Comparison of ENCODE assay signal across 1 cellular context in the genomic region with DNA sequence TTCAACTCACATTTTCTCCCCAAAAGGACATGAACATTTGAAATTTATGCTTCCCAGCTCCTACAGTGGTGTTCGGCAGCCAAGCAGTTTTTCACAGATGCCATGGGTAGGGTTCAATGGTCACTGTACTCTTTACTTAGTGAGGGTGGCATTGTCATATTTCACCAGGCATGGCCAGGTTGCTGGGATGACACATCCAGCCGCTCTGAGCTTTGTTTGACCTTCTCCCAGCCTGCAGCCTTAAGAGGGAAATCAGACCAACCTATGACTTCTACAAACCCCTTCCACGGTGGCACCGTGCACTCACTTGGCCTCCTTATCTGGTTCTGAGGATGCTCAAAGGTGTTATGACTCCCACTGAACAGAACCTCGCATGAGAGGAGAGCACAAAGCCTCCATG.
A peak's percentile ranks its signal among the peaks of the same experiment; 100 is the strongest.
TF ChIP-seq lines count a peak whose summit lies in the region.

No MANE protein-coding gene starts in this region.

TF ChIP-seq in HepG2, 621 proteins besides CTCF, POLR2A, EP300 and RAD21 (continued from another document):
- TF ChIP-seq, protein P1, sequence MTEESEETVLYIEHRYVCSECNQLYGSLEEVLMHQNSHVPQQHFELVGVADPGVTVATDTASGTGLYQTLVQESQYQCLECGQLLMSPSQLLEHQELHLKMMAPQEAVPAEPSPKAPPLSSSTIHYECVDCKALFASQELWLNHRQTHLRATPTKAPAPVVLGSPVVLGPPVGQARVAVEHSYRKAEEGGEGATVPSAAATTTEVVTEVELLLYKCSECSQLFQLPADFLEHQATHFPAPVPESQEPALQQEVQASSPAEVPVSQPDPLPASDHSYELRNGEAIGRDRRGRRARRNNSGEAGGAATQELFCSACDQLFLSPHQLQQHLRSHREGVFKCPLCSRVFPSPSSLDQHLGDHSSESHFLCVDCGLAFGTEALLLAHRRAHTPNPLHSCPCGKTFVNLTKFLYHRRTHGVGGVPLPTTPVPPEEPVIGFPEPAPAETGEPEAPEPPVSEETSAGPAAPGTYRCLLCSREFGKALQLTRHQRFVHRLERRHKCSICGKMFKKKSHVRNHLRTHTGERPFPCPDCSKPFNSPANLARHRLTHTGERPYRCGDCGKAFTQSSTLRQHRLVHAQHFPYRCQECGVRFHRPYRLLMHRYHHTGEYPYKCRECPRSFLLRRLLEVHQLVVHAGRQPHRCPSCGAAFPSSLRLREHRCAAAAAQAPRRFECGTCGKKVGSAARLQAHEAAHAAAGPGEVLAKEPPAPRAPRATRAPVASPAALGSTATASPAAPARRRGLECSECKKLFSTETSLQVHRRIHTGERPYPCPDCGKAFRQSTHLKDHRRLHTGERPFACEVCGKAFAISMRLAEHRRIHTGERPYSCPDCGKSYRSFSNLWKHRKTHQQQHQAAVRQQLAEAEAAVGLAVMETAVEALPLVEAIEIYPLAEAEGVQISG (CRISPR knock-in tag; IDR thresholded peaks at IDR 0.05), result no peak
- TF ChIP-seq, protein P2, sequence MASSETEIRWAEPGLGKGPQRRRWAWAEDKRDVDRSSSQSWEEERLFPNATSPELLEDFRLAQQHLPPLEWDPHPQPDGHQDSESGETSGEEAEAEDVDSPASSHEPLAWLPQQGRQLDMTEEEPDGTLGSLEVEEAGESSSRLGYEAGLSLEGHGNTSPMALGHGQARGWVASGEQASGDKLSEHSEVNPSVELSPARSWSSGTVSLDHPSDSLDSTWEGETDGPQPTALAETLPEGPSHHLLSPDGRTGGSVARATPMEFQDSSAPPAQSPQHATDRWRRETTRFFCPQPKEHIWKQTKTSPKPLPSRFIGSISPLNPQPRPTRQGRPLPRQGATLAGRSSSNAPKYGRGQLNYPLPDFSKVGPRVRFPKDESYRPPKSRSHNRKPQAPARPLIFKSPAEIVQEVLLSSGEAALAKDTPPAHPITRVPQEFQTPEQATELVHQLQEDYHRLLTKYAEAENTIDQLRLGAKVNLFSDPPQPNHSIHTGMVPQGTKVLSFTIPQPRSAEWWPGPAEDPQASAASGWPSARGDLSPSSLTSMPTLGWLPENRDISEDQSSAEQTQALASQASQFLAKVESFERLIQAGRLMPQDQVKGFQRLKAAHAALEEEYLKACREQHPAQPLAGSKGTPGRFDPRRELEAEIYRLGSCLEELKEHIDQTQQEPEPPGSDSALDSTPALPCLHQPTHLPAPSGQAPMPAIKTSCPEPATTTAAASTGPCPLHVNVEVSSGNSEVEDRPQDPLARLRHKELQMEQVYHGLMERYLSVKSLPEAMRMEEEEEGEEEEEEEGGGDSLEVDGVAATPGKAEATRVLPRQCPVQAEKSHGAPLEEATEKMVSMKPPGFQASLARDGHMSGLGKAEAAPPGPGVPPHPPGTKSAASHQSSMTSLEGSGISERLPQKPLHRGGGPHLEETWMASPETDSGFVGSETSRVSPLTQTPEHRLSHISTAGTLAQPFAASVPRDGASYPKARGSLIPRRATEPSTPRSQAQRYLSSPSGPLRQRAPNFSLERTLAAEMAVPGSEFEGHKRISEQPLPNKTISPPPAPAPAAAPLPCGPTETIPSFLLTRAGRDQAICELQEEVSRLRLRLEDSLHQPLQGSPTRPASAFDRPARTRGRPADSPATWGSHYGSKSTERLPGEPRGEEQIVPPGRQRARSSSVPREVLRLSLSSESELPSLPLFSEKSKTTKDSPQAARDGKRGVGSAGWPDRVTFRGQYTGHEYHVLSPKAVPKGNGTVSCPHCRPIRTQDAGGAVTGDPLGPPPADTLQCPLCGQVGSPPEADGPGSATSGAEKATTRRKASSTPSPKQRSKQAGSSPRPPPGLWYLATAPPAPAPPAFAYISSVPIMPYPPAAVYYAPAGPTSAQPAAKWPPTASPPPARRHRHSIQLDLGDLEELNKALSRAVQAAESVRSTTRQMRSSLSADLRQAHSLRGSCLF (CRISPR knock-in tag; IDR thresholded peaks at IDR 0.05; ENCODE audit: borderline replicate concordance), result no peak
- TF ChIP-seq, protein P3, sequence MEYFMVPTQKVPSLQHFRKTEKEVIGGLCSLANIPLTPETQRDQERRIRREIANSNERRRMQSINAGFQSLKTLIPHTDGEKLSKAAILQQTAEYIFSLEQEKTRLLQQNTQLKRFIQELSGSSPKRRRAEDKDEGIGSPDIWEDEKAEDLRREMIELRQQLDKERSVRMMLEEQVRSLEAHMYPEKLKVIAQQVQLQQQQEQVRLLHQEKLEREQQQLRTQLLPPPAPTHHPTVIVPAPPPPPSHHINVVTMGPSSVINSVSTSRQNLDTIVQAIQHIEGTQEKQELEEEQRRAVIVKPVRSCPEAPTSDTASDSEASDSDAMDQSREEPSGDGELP (IDR thresholded peaks at IDR 0.05; ENCODE audit: borderline replicate concordance, low read depth), result peak; percentile 19; the same call in 1 of the 2 replicates
- TF ChIP-seq FOXK1 (CRISPR knock-in tag; IDR thresholded peaks at IDR 0.05; ENCODE audit: borderline replicate concordance, low read depth) (no peak), PCBP2 (optimal IDR thresholded peaks at IDR 0.05; ENCODE audit: low read depth, low read length, poor library complexity, severe bottlenecking) (no peak), DR1 (CRISPR knock-in tag; IDR thresholded peaks at IDR 0.05) (no peak), ZFAT (CRISPR knock-in tag; conservative IDR thresholded peaks at IDR 0.05) (no peak), ZFP37 (CRISPR knock-in tag; IDR thresholded peaks at IDR 0.05; ENCODE audit: borderline replicate concordance) (no peak), JARID2 (CRISPR knock-in tag; IDR thresholded peaks at IDR 0.05; ENCODE audit: insufficient replicate concordance) (no peak), ZNF160 (CRISPR knock-in tag; IDR thresholded peaks at IDR 0.05) (no peak), RFX3 (CRISPR knock-in tag; IDR thresholded peaks at IDR 0.05) (no peak), TCF12 (IDR thresholded peaks at IDR 0.05) (no peak), TCF12 (CRISPR knock-in tag; IDR thresholded peaks at IDR 0.05) (no peak), ZBTB42 (CRISPR knock-in tag; IDR thresholded peaks at IDR 0.05) (no peak), IRF2 (CRISPR knock-in tag; IDR thresholded peaks at IDR 0.05) (0 out of 2 replicates have a peak, but pooled peaks have one; percentile 42), ZNF563 (CRISPR knock-in tag; IDR thresholded peaks at IDR 0.05) (no peak), ZNF644 (CRISPR knock-in tag; IDR thresholded peaks at IDR 0.05; ENCODE audit: low read depth) (peak; percentile 60; the same call in 1 of the 2 replicates), KMT2A (CRISPR knock-in tag; IDR thresholded peaks at IDR 0.05) (no peak), ZNF605 (CRISPR knock-in tag; IDR thresholded peaks at IDR 0.05) (peak; percentile 72; the same call in 1 of the 2 replicates), ZNF253 (CRISPR knock-in tag; IDR thresholded peaks at IDR 0.05; ENCODE audit: borderline replicate concordance) (no peak), ZNF432 (CRISPR knock-in tag; IDR thresholded peaks at IDR 0.05; ENCODE audit: borderline replicate concordance) (no peak), SOX13 (IDR thresholded peaks at IDR 0.05) (0 out of 2 replicates have a peak, but pooled peaks have one; percentile 28), SOX13 (CRISPR knock-in tag; conservative IDR thresholded peaks at IDR 0.05 in 1 of 2, IDR thresholded peaks at IDR 0.05 in 1 of 2) (peak in 1 of 2 experiments; percentile 84; a peak in 2 of 4 replicates), ZNF562 (CRISPR knock-in tag; IDR thresholded peaks at IDR 0.05; ENCODE audit: borderline replicate concordance) (no peak), ZNF274 (CRISPR knock-in tag; IDR thresholded peaks at IDR 0.05) (no peak), KDM4B (CRISPR knock-in tag; IDR thresholded peaks at IDR 0.05) (0 out of 2 replicates have a peak, but pooled peaks have one; percentile 20)
- TF ChIP-seq, protein P4, sequence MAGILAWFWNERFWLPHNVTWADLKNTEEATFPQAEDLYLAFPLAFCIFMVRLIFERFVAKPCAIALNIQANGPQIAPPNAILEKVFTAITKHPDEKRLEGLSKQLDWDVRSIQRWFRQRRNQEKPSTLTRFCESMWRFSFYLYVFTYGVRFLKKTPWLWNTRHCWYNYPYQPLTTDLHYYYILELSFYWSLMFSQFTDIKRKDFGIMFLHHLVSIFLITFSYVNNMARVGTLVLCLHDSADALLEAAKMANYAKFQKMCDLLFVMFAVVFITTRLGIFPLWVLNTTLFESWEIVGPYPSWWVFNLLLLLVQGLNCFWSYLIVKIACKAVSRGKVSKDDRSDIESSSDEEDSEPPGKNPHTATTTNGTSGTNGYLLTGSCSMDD (CRISPR knock-in tag; IDR thresholded peaks at IDR 0.05), result no peak
